ENCODE assay signal across 1 cellular context in genomic region chrX:115259238-115259875, GRCh38.
TF ChIP-seq lines count a peak whose summit lies in the region.

No MANE protein-coding gene starts in this region.

TF ChIP-seq in HepG2, 621 proteins besides CTCF, POLR2A, EP300 and RAD21 (continued from another document):
- TF ChIP-seq, protein P1, sequence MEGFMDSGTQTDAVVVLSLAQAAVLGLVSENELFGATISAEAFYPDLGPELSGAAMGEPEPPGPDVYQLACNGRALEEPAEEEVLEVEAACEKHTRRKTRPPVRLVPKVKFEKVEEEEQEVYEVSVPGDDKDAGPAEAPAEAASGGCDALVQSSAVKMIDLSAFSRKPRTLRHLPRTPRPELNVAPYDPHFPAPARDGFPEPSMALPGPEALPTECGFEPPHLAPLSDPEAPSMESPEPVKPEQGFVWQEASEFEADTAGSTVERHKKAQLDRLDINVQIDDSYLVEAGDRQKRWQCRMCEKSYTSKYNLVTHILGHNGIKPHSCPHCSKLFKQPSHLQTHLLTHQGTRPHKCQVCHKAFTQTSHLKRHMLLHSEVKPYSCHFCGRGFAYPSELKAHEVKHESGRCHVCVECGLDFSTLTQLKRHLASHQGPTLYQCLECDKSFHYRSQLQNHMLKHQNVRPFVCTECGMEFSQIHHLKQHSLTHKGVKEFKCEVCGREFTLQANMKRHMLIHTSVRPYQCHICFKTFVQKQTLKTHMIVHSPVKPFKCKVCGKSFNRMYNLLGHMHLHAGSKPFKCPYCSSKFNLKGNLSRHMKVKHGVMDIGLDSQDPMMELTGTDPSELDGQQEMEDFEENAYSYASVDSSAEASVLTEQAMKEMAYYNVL (CRISPR knock-in tag; IDR thresholded peaks at IDR 0.05; ENCODE audit: borderline replicate concordance), result no peak
- TF ChIP-seq MEIS1 (CRISPR knock-in tag; IDR thresholded peaks at IDR 0.05; ENCODE audit: borderline replicate concordance) (no peak), AKAP8 (CRISPR knock-in tag; IDR thresholded peaks at IDR 0.05) (no peak), ZNF740 (CRISPR knock-in tag; IDR thresholded peaks at IDR 0.05) (no peak), SRF (IDR thresholded peaks at IDR 0.05; ENCODE audit: low read depth, low read length) (no peak), MYNN (CRISPR knock-in tag; IDR thresholded peaks at IDR 0.05; ENCODE audit: low read depth) (no peak), CAMTA2 (CRISPR knock-in tag; IDR thresholded peaks at IDR 0.05; ENCODE audit: borderline replicate concordance) (no peak), KDM1A (CRISPR knock-in tag; IDR thresholded peaks at IDR 0.05) (no peak), ZNF75D (CRISPR knock-in tag; IDR thresholded peaks at IDR 0.05; ENCODE audit: borderline replicate concordance) (no peak), PRPF4 (IDR thresholded peaks at IDR 0.05; ENCODE audit: low read depth, low read length, poor library complexity, severe bottlenecking) (no peak), SKI (IDR thresholded peaks at IDR 0.05; ENCODE audit: partially characterized antibody) (no peak), ZBED4 (CRISPR knock-in tag; IDR thresholded peaks at IDR 0.05; ENCODE audit: borderline replicate concordance) (no peak)
- TF ChIP-seq, protein P2, sequence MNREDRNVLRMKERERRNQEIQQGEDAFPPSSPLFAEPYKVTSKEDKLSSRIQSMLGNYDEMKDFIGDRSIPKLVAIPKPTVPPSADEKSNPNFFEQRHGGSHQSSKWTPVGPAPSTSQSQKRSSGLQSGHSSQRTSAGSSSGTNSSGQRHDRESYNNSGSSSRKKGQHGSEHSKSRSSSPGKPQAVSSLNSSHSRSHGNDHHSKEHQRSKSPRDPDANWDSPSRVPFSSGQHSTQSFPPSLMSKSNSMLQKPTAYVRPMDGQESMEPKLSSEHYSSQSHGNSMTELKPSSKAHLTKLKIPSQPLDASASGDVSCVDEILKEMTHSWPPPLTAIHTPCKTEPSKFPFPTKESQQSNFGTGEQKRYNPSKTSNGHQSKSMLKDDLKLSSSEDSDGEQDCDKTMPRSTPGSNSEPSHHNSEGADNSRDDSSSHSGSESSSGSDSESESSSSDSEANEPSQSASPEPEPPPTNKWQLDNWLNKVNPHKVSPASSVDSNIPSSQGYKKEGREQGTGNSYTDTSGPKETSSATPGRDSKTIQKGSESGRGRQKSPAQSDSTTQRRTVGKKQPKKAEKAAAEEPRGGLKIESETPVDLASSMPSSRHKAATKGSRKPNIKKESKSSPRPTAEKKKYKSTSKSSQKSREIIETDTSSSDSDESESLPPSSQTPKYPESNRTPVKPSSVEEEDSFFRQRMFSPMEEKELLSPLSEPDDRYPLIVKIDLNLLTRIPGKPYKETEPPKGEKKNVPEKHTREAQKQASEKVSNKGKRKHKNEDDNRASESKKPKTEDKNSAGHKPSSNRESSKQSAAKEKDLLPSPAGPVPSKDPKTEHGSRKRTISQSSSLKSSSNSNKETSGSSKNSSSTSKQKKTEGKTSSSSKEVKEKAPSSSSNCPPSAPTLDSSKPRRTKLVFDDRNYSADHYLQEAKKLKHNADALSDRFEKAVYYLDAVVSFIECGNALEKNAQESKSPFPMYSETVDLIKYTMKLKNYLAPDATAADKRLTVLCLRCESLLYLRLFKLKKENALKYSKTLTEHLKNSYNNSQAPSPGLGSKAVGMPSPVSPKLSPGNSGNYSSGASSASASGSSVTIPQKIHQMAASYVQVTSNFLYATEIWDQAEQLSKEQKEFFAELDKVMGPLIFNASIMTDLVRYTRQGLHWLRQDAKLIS (CRISPR knock-in tag; IDR thresholded peaks at IDR 0.05), result no peak
